ENCODE assay signal across 9 cellular contexts in the genomic region with DNA sequence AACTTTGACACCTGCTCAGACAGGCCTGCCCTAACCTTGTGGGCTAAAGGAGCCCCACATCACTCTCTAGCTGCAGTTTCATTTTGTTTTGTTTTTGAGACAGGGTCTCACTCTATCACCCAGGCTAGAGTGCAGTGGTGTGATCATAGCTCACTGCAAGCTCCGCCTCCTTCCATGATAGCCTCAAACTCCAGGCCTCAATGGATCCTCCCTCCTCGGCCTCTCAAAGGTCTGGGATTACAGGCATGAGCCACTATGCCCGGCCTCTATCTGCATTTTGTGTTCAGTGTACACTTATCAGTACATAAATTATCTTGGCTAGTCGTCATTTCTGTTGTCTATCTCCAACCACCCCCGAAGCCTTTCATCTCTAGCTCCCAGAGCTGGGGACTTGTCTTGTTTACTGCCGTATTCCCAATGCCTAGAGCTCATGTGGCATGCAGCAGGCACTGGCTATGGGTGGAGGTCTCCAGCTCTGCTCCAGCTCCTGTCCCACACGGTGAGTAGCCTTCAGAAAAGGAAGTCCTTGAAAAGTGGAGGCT. TPM values are rescaled to one million over a fixed set of nuclear protein-coding genes. Genes with fewer than 3 reads are reported as not detected.
DNase-seq lines count a peak whose midpoint lies in the region; ATAC-seq and TF ChIP-seq lines count a peak whose summit lies in the region.
"Had no signal": no experiment of that assay in that cellular context is flagged by ENCODE, and none has a peak within 500 bp of the region (broad histone marks: within the 10 kb centered on the region; RNA-seq: fewer than 3 reads in every experiment).

No MANE protein-coding gene starts in this region.

- H3K27ac ChIP-seq in cingulate gyrus (ENCODE audit: low read depth, low read length) (peak overlapping the region; percentile 98), upper lobe of left lung (peak overlapping the region; percentile 64 to 81 (median 73))

- peak overlapping the region; percentile 9 for H3K27ac Mint-ChIP-seq in T-helper 1 cell treated with Interleukin-12 subunit alpha and Interleukin-12 subunit beta and Interleukin-4 antibody, amounts not matched to agents 30 μg/mL and 1 μg/mL, for 36 hours
- H3K27ac Mint-ChIP-seq in natural killer cell treated with Interleukin-12 subunit alpha and Interleukin-12 subunit beta and Interleukin-15 and Interleukin-18, amount 100 ng/mL, for 72 hours = no peak overlapping the region
- no peak overlapping the region for H3K27ac Mint-ChIP-seq in WTC11

- H3K4me3 ChIP-seq in upper lobe of left lung = no peak overlapping the region

- H3K4me1 Mint-ChIP-seq in T-helper 1 cell treated with Interleukin-12 subunit alpha and Interleukin-12 subunit beta and Interleukin-4 antibody, amounts not matched to agents 30 μg/mL and 1 μg/mL, for 36 hours (ENCODE audit: low read depth) = no peaks in the 10 kb centered on the region
- no peaks in the 10 kb centered on the region for H3K4me1 Mint-ChIP-seq in natural killer cell treated with Interleukin-12 subunit alpha and Interleukin-12 subunit beta and Interleukin-15 and Interleukin-18, amount 100 ng/mL, for 72 hours (ENCODE audit: low read depth in 2 of 2)
- no peaks in the 10 kb centered on the region for H3K4me1 Mint-ChIP-seq in WTC11

- peak; percentile 6 to 9 for ATAC-seq in natural killer cell treated with Interleukin-12 subunit alpha and Interleukin-12 subunit beta and Interleukin-15 and Interleukin-18, amount 100 ng/mL, for 72 hours
- ATAC-seq in upper lobe of left lung (ENCODE audit: low FRiP score in 2 of 2) = no peak
- ATAC-seq in WTC11 = no peak
- ATAC-seq in HG03095 (IDR thresholded peaks at IDR 0.05; ENCODE audit: unreplicated experiment) = no peak
- ATAC-seq in HG03469 (IDR thresholded peaks at IDR 0.05; ENCODE audit: unreplicated experiment) = no peak

- no peaks in the 10 kb centered on the region for H3K9me3 Mint-ChIP-seq in T-helper 1 cell treated with Interleukin-12 subunit alpha and Interleukin-12 subunit beta and Interleukin-4 antibody, amounts not matched to agents 30 μg/mL and 1 μg/mL, for 36 hours
- no peaks in the 10 kb centered on the region for H3K9me3 Mint-ChIP-seq in natural killer cell treated with Interleukin-12 subunit alpha and Interleukin-12 subunit beta and Interleukin-15 and Interleukin-18, amount 100 ng/mL, for 72 hours
- H3K9me3 Mint-ChIP-seq in WTC11 = peaks cover 17% of the 10 kb centered on the region

- H3K27me3 ChIP-seq in upper lobe of left lung = no peaks in the 10 kb centered on the region

- DNase-seq in T-helper 1 cell = no peak
- DNase-seq in natural killer cell treated with Interleukin-12 subunit alpha and Interleukin-12 subunit beta and Interleukin-15 and Interleukin-18, amount 100 ng/mL, for 72 hours (ENCODE audit: low spot score) = no peak
- no peak for DNase-seq in upper lobe of left lung
- no peak for DNase-seq in WTC11 (ENCODE audit: low spot score)
- DNase-seq: activated effector memory CD4-positive, alpha-beta T cell treated with anti-CD3 and anti-CD28 coated beads, Interleukin-2, amount 50 U/mL, for 16 hours had no signal

- POLR2A ChIA-PET in WTC11 (lab: Charles Lee) = no interaction called here

- WGBS in upper lobe of left lung, 2 donors = 86 to 87% methylated on average over 7 of the region's 7 CpGs

- no peaks in the 10 kb centered on the region for H3K36me3 ChIP-seq in upper lobe of left lung

- peaks cover 13 to 15% (median 13%) of the 10 kb centered on the region in 4 donors for H3K4me1 ChIP-seq in upper lobe of left lung

- H3K9me3 ChIP-seq in upper lobe of left lung = no peaks in the 10 kb centered on the region

- CTCF ChIA-PET in WTC11 (lab: Charles Lee) = interaction anchor here (2.0 kb wide), 1 partner anchor 20 kb away, joined by 4 read pairs; no protein-coding TSS in a partner anchor

- H3K27me3 Mint-ChIP-seq in T-helper 1 cell treated with Interleukin-12 subunit alpha and Interleukin-12 subunit beta and Interleukin-4 antibody, amounts not matched to agents 30 μg/mL and 1 μg/mL, for 36 hours (ENCODE audit: low read depth) = peaks cover 15% of the 10 kb centered on the region
- peaks cover 11 to 17% of the 10 kb centered on the region in 2 donors for H3K27me3 Mint-ChIP-seq in natural killer cell treated with Interleukin-12 subunit alpha and Interleukin-12 subunit beta and Interleukin-15 and Interleukin-18, amount 100 ng/mL, for 72 hours
- no peaks in the 10 kb centered on the region; the same call in 1 of the 2 replicates for H3K27me3 Mint-ChIP-seq in WTC11 (ENCODE audit: low read depth)

- TF ChIP-seq POLR2A in upper lobe of left lung (IDR thresholded peaks at IDR 0.05) = no peak

- no peak for TF ChIP-seq EP300 in upper lobe of left lung (IDR thresholded peaks at IDR 0.05)

- TF ChIP-seq CTCF in upper lobe of left lung (IDR thresholded peaks at IDR 0.05) (no peak), WTC11 (IDR thresholded peaks at IDR 0.05) (no peak)

- no peak overlapping the region for H3K4me3 Mint-ChIP-seq in T-helper 1 cell treated with Interleukin-12 subunit alpha and Interleukin-12 subunit beta and Interleukin-4 antibody, amounts not matched to agents 30 μg/mL and 1 μg/mL, for 36 hours
- H3K4me3 Mint-ChIP-seq in natural killer cell treated with Interleukin-12 subunit alpha and Interleukin-12 subunit beta and Interleukin-15 and Interleukin-18, amount 100 ng/mL, for 72 hours = no peak overlapping the region
- no peak overlapping the region for H3K4me3 Mint-ChIP-seq in WTC11

- no peaks in the 10 kb centered on the region for H3K36me3 Mint-ChIP-seq in T-helper 1 cell treated with Interleukin-12 subunit alpha and Interleukin-12 subunit beta and Interleukin-4 antibody, amounts not matched to agents 30 μg/mL and 1 μg/mL, for 36 hours (ENCODE audit: low read depth)
- H3K36me3 Mint-ChIP-seq in natural killer cell treated with Interleukin-12 subunit alpha and Interleukin-12 subunit beta and Interleukin-15 and Interleukin-18, amount 100 ng/mL, for 72 hours = no peaks in the 10 kb centered on the region
- peaks cover 6% of the 10 kb centered on the region for H3K36me3 Mint-ChIP-seq in WTC11

TF ChIP-seq in WTC11, 78 proteins besides CTCF, POLR2A, EP300 and RAD21 (continues in another document):
- TF ChIP-seq TCF7 (CRISPR knock-in tag; IDR thresholded peaks at IDR 0.05; ENCODE audit: low read depth) = no peak
- TF ChIP-seq FOXK1 (CRISPR knock-in tag; IDR thresholded peaks at IDR 0.05) = no peak
- TF ChIP-seq, protein P1, sequence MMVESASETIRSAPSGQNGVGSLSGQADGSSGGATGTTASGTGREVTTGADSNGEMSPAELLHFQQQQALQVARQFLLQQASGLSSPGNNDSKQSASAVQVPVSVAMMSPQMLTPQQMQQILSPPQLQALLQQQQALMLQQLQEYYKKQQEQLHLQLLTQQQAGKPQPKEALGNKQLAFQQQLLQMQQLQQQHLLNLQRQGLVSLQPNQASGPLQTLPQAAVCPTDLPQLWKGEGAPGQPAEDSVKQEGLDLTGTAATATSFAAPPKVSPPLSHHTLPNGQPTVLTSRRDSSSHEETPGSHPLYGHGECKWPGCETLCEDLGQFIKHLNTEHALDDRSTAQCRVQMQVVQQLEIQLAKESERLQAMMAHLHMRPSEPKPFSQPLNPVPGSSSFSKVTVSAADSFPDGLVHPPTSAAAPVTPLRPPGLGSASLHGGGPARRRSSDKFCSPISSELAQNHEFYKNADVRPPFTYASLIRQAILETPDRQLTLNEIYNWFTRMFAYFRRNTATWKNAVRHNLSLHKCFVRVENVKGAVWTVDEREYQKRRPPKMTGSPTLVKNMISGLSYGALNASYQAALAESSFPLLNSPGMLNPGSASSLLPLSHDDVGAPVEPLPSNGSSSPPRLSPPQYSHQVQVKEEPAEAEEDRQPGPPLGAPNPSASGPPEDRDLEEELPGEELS (CRISPR knock-in tag; IDR thresholded peaks at IDR 0.05) = no peak
- no peak for TF ChIP-seq ZNF423 (CRISPR knock-in tag; IDR thresholded peaks at IDR 0.05)
- no peak for TF ChIP-seq EMX1 (CRISPR knock-in tag; IDR thresholded peaks at IDR 0.05)
- TF ChIP-seq, protein P2, sequence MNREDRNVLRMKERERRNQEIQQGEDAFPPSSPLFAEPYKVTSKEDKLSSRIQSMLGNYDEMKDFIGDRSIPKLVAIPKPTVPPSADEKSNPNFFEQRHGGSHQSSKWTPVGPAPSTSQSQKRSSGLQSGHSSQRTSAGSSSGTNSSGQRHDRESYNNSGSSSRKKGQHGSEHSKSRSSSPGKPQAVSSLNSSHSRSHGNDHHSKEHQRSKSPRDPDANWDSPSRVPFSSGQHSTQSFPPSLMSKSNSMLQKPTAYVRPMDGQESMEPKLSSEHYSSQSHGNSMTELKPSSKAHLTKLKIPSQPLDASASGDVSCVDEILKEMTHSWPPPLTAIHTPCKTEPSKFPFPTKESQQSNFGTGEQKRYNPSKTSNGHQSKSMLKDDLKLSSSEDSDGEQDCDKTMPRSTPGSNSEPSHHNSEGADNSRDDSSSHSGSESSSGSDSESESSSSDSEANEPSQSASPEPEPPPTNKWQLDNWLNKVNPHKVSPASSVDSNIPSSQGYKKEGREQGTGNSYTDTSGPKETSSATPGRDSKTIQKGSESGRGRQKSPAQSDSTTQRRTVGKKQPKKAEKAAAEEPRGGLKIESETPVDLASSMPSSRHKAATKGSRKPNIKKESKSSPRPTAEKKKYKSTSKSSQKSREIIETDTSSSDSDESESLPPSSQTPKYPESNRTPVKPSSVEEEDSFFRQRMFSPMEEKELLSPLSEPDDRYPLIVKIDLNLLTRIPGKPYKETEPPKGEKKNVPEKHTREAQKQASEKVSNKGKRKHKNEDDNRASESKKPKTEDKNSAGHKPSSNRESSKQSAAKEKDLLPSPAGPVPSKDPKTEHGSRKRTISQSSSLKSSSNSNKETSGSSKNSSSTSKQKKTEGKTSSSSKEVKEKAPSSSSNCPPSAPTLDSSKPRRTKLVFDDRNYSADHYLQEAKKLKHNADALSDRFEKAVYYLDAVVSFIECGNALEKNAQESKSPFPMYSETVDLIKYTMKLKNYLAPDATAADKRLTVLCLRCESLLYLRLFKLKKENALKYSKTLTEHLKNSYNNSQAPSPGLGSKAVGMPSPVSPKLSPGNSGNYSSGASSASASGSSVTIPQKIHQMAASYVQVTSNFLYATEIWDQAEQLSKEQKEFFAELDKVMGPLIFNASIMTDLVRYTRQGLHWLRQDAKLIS (CRISPR knock-in tag; IDR thresholded peaks at IDR 0.05; ENCODE audit: borderline replicate concordance) = no peak

RNA-seq across cellular contexts. Expression of a gene that starts 22.1 kb away (rescaled TPM):
- total RNA-seq in natural killer cell treated with Interleukin-12 subunit alpha and Interleukin-12 subunit beta and Interleukin-15 and Interleukin-18, amount 100 ng/mL, for 72 hours = 10 to 100 TPM; 44.6 to 63.5 TPM
- 10 to 100 TPM; 17.2 to 42.1 (median 32.9) TPM for total RNA-seq in upper lobe of left lung
- total RNA-seq in WTC11 (2021) = 43.0 to 52.3 TPM (median 44.8 TPM) in 3 replicates

RNA-seq across cellular contexts. Expression of a gene that starts 31.3 kb away (rescaled TPM):
- total RNA-seq in natural killer cell treated with Interleukin-12 subunit alpha and Interleukin-12 subunit beta and Interleukin-15 and Interleukin-18, amount 100 ng/mL, for 72 hours = 10 to 100 TPM; 52.7 to 62.1 TPM
- total RNA-seq in upper lobe of left lung = 10 to 100 TPM in 5 of 6 donors, 1 to 10 TPM in 1; 6.4 to 39.8 (median 23.4) TPM
- total RNA-seq in WTC11 (2021) = 35.6 to 41.2 TPM (median 38.8 TPM) in 3 replicates

RNA-seq across cellular contexts. Expression of a gene that starts 54.9 kb away (rescaled TPM):
- 1 to 10 TPM; 3.0 to 3.1 TPM for total RNA-seq in natural killer cell treated with Interleukin-12 subunit alpha and Interleukin-12 subunit beta and Interleukin-15 and Interleukin-18, amount 100 ng/mL, for 72 hours
- 1 to 10 TPM in 1 of 6 donors, under 1 TPM in 4, not detected in 1; 0.61 to 1.2 (median 0.81) TPM for total RNA-seq in upper lobe of left lung
- 0.50 to 1.3 TPM (median 0.72 TPM) in 3 replicates for total RNA-seq in WTC11 (2021)

Comparison
In these comparisons a context has a peak if more than half of its experiments do, and no peak if none do; other contexts are left out.
1. ATAC-seq: peak in natural killer cell treated with Interleukin-12 subunit alpha and Interleukin-12 subunit beta and Interleukin-15 and Interleukin-18, amount 100 ng/mL, for 72 hours (2 of 2); none in upper lobe of left lung (0 of 2), WTC11 (single experiment), HG03095 (single experiment) and HG03469 (single experiment).